ENCODE assay signal across 2 cellular contexts in the genomic region with DNA sequence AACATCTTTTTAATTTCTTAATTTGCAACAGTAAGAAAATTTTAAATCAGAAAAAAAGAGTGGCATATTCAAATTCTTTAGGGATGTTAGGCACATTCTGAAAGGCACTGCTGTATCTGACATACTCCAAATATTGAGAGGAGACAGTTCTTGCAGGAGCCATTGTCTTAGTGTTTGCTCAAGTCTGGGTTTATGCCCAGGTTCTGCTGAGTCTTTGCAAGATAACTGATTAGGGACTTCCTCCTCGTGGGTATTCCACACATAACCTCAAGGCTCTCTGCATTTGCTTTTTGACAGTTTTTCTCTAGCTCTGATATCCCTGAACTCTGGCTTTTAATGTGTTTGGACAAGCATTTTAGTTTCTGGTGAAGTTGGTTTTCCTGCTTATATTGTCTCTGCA.
TF ChIP-seq lines count a peak whose summit lies in the region.

No MANE protein-coding gene starts in this region.

TF ChIP-seq in SK-N-SH treated with all-trans-retinoic acid at 6 μM for 48 hours, 23 proteins besides CTCF, POLR2A, EP300 and RAD21 (continued from another document):
- TF ChIP-seq, protein P1, sequence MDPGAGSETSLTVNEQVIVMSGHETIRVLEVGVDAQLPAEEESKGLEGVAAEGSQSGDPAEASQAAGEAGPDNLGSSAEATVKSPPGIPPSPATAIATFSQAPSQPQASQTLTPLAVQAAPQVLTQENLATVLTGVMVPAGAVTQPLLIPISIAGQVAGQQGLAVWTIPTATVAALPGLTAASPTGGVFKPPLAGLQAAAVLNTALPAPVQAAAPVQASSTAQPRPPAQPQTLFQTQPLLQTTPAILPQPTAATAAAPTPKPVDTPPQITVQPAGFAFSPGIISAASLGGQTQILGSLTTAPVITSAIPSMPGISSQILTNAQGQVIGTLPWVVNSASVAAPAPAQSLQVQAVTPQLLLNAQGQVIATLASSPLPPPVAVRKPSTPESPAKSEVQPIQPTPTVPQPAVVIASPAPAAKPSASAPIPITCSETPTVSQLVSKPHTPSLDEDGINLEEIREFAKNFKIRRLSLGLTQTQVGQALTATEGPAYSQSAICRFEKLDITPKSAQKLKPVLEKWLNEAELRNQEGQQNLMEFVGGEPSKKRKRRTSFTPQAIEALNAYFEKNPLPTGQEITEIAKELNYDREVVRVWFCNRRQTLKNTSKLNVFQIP (CRISPR knock-in tag; IDR thresholded peaks at IDR 0.05; ENCODE audit: borderline replicate concordance, low read depth) = no peak
- no peak for TF ChIP-seq ZNF70 (CRISPR knock-in tag; IDR thresholded peaks at IDR 0.05)
- no peak for TF ChIP-seq ARNTL (CRISPR knock-in tag; IDR thresholded peaks at IDR 0.05; ENCODE audit: borderline replicate concordance, low read depth)
- TF ChIP-seq, protein P2, sequence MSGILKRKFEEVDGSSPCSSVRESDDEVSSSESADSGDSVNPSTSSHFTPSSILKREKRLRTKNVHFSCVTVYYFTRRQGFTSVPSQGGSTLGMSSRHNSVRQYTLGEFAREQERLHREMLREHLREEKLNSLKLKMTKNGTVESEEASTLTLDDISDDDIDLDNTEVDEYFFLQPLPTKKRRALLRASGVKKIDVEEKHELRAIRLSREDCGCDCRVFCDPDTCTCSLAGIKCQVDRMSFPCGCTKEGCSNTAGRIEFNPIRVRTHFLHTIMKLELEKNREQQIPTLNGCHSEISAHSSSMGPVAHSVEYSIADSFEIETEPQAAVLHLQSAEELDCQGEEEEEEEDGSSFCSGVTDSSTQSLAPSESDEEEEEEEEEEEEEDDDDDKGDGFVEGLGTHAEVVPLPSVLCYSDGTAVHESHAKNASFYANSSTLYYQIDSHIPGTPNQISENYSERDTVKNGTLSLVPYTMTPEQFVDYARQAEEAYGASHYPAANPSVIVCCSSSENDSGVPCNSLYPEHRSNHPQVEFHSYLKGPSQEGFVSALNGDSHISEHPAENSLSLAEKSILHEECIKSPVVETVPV (CRISPR knock-in tag; IDR thresholded peaks at IDR 0.05) = no peak
- no peak for TF ChIP-seq SNAI2 (CRISPR knock-in tag; IDR thresholded peaks at IDR 0.05)

TF ChIP-seq in SK-N-SH, 30 proteins besides CTCF, POLR2A, EP300 and RAD21 (continued from another document):
- TF ChIP-seq, protein P3, sequence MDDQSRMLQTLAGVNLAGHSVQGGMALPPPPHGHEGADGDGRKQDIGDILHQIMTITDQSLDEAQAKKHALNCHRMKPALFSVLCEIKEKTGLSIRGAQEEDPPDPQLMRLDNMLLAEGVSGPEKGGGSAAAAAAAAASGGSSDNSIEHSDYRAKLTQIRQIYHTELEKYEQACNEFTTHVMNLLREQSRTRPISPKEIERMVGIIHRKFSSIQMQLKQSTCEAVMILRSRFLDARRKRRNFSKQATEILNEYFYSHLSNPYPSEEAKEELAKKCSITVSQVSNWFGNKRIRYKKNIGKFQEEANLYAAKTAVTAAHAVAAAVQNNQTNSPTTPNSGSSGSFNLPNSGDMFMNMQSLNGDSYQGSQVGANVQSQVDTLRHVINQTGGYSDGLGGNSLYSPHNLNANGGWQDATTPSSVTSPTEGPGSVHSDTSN (IDR thresholded peaks at IDR 0.05) = no peak
- no peak for TF ChIP-seq CHD2 (IDR thresholded peaks at IDR 0.05; ENCODE audit: low read length, partially characterized antibody)
- TF ChIP-seq, protein P4, sequence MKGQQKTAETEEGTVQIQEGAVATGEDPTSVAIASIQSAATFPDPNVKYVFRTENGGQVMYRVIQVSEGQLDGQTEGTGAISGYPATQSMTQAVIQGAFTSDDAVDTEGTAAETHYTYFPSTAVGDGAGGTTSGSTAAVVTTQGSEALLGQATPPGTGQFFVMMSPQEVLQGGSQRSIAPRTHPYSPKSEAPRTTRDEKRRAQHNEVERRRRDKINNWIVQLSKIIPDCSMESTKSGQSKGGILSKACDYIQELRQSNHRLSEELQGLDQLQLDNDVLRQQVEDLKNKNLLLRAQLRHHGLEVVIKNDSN (IDR thresholded peaks at IDR 0.05; ENCODE audit: borderline replicate concordance, low read depth) = no peak
- TF ChIP-seq, protein P5, sequence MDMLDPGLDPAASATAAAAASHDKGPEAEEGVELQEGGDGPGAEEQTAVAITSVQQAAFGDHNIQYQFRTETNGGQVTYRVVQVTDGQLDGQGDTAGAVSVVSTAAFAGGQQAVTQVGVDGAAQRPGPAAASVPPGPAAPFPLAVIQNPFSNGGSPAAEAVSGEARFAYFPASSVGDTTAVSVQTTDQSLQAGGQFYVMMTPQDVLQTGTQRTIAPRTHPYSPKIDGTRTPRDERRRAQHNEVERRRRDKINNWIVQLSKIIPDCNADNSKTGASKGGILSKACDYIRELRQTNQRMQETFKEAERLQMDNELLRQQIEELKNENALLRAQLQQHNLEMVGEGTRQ (IDR thresholded peaks at IDR 0.05; ENCODE audit: borderline replicate concordance, low read depth, low read length) = no peak
- TF ChIP-seq, protein P6, sequence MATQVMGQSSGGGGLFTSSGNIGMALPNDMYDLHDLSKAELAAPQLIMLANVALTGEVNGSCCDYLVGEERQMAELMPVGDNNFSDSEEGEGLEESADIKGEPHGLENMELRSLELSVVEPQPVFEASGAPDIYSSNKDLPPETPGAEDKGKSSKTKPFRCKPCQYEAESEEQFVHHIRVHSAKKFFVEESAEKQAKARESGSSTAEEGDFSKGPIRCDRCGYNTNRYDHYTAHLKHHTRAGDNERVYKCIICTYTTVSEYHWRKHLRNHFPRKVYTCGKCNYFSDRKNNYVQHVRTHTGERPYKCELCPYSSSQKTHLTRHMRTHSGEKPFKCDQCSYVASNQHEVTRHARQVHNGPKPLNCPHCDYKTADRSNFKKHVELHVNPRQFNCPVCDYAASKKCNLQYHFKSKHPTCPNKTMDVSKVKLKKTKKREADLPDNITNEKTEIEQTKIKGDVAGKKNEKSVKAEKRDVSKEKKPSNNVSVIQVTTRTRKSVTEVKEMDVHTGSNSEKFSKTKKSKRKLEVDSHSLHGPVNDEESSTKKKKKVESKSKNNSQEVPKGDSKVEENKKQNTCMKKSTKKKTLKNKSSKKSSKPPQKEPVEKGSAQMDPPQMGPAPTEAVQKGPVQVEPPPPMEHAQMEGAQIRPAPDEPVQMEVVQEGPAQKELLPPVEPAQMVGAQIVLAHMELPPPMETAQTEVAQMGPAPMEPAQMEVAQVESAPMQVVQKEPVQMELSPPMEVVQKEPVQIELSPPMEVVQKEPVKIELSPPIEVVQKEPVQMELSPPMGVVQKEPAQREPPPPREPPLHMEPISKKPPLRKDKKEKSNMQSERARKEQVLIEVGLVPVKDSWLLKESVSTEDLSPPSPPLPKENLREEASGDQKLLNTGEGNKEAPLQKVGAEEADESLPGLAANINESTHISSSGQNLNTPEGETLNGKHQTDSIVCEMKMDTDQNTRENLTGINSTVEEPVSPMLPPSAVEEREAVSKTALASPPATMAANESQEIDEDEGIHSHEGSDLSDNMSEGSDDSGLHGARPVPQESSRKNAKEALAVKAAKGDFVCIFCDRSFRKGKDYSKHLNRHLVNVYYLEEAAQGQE (IDR thresholded peaks at IDR 0.05; ENCODE audit: low read depth, low read length) = no peak
- no peak for TF ChIP-seq TAF1 (IDR thresholded peaks at IDR 0.05; ENCODE audit: borderline replicate concordance, low read depth, low read length)
